1 cellular context compared by ENCODE assay signal in genomic region chr20:2364014-2364413, GRCh38.
A peak's percentile ranks its signal among the peaks of the same experiment; 100 is the strongest.
TF ChIP-seq lines count a peak whose summit lies in the region.

No MANE protein-coding gene starts in this region.

TF ChIP-seq in endothelial cell of umbilical vein, 7 proteins besides CTCF, POLR2A, EP300 and RAD21:
- TF ChIP-seq MYC (IDR thresholded peaks at IDR 0.05; ENCODE audit: low read depth, low read length): no peak
- no peak for TF ChIP-seq MAX (IDR thresholded peaks at IDR 0.05; ENCODE audit: insufficient read depth, insufficient read length)
- peak; percentile 10 for TF ChIP-seq FOS (IDR thresholded peaks at IDR 0.05; ENCODE audit: borderline replicate concordance, insufficient read depth, low read length)
TF ChIP-seq in endothelial cell of umbilical vein: peak in this region for 1.
